8 cellular contexts compared by ENCODE assay signal in the genomic region with DNA sequence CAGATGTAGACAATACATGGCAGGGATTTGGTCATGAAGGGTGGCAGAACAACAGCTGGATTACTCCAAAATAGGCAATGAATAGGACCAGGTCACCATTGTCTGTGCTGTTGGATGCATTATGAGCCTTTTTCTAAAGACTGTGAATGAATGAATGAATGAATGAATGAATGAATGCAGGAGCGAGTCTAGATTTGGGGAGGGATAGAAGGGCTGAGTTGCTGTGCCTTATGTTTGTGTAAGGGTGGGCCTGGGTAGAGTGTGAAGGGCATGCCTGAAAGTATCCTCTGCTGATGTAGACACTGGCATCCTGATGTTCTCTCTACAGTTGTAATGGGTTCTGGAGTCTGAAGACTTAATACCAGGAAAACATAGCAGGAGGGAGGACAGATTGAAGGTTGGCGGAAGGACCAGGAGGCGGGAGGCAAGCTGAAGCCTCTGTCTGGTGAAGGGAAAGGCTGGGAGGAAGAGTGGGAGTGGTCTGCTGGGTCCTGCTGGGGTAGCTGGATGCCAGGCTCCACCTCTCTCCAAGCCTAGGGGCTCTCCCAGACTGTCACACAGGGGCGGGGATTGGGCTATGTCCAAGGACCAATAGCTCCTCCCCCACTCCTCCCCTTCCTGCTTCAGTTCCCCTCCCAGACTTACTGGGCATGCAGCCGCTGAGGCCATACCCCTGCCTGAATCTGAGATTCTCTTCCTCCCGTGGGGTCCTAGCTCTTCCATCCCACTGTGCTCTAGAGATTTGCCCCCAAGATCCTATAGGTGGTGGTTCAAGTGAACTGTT. TPM values are rescaled to one million over a fixed set of nuclear protein-coding genes. Genes with fewer than 3 reads are reported as not detected.
DNase-seq lines count a peak whose midpoint lies in the region; FAIRE-seq and TF ChIP-seq lines count a peak whose summit lies in the region.

No MANE protein-coding gene starts in this region.

- intact Hi-C loops in activated CD4-positive, alpha-beta T cell treated with anti-CD3 and anti-CD28 coated beads, Interleukin-2, amount 10 ng/mL, durations not matched to agents 24 days and 14 days (cut with micrococcal nuclease): no loop called here

- peaks cover 16% of the 10 kb centered on the region for H3K27me3 Mint-ChIP-seq in activated CD4-positive, alpha-beta T cell treated with anti-CD3 and anti-CD28 coated beads, Interleukin-2, amount 10 ng/mL, durations not matched to agents 24 days and 14 days

- POLR2A ChIA-PET in HEK293 (lab: Yijun Ruan, JAX): interaction anchor here (0.8 to 1.7 kb wide), 6 partner anchors 13 to 234 kb away, joined by 3 to 40 read pairs (median 8); a partner anchor contains a TSS

- H3K4me1 ChIP-seq in HEK293 (ENCODE audit: control insufficient read depth, insufficient read depth, low read length): no peaks in the 10 kb centered on the region
- H3K4me1 ChIP-seq in right atrium auricular region: peaks cover 0 to 22% of the 10 kb centered on the region in 2 donors
- H3K4me1 ChIP-seq in rectal smooth muscle tissue (ENCODE audit: control insufficient read depth, insufficient read depth, low read length): peaks cover 9% of the 10 kb centered on the region

- H3K27me3 ChIP-seq in right atrium auricular region (no peaks in the 10 kb centered on the region), rectal smooth muscle tissue (ENCODE audit: control insufficient read depth, insufficient read depth, low read length) (no peaks in the 10 kb centered on the region)

- H3K36me3 Mint-ChIP-seq in activated CD4-positive, alpha-beta T cell treated with anti-CD3 and anti-CD28 coated beads, Interleukin-2, amount 10 ng/mL, durations not matched to agents 24 days and 14 days (ENCODE audit: low read depth): no peaks in the 10 kb centered on the region

- H3K9me3 ChIP-seq in HEK293 (ENCODE audit: control insufficient read depth, insufficient read depth, low read depth, low read length) (no peaks in the 10 kb centered on the region), right atrium auricular region (no peaks in the 10 kb centered on the region)

- H3K27ac ChIP-seq in HEK293 (ENCODE audit: extremely low read depth, low read depth, low read length) (no peak overlapping the region), angular gyrus (ENCODE audit: low read depth, low read length) (peak overlapping the region; percentile 59), right atrium auricular region (peak overlapping the region; percentile 40 to 60), rectal smooth muscle tissue (ENCODE audit: low read depth, low read length) (peak overlapping the region; percentile 45)

- DNase-seq in GM18507 (ENCODE audit: extremely low spot score, insufficient read length, low read depth) (peak; percentile 62), NCI-H1436 treated with DMSO at 0.1 percent for 48 hours (lab: John Stamatoyannopoulos, UW) (peak; percentile 79), right atrium auricular region (ENCODE audit: low spot score) (peak; percentile 91)
- no peak for DNase-seq in stimulated activated CD4-positive, alpha-beta T cell treated with anti-CD3 and anti-CD28 coated beads, Interleukin-4, amount 100 ng/mL, for 1 hour
- no peak for DNase-seq in activated CD4-positive, alpha-beta T cell treated with anti-CD3 and anti-CD28 coated beads, Interleukin-2, amount 10 ng/mL, durations not matched to agents 24 days and 14 days

- no peak overlapping the region for H3K4me3 Mint-ChIP-seq in activated CD4-positive, alpha-beta T cell treated with anti-CD3 and anti-CD28 coated beads, Interleukin-2, amount 10 ng/mL, durations not matched to agents 24 days and 14 days

- H3K4me1 Mint-ChIP-seq in activated CD4-positive, alpha-beta T cell treated with anti-CD3 and anti-CD28 coated beads, Interleukin-2, amount 10 ng/mL, durations not matched to agents 24 days and 14 days: peaks cover 13% of the 10 kb centered on the region

- TF ChIP-seq CTCF in HEK293 (tag by site-specific recombination; IDR thresholded peaks at IDR 0.05) (no peak), right atrium auricular region (IDR thresholded peaks at IDR 0.05) (no peak)

- H3K9ac ChIP-seq in rectal smooth muscle tissue (ENCODE audit: low read length): no peak overlapping the region

- H3K36me3 ChIP-seq in HEK293 (ENCODE audit: control insufficient read depth in 2 of 2, insufficient read depth in 1 of 2, low read length in 2 of 2) (peaks cover 0 to 19% of the 10 kb centered on the region in 2 experiments; a peak in 1 of 3 replicates), right atrium auricular region (peaks cover 12% of the 10 kb centered on the region), rectal smooth muscle tissue (ENCODE audit: control insufficient read depth, insufficient read depth, low read length) (peaks cover 5% of the 10 kb centered on the region)

- CTCF ChIA-PET in HEK293 (lab: Yijun Ruan, JAX): interaction anchor here (0.6 to 2.4 kb wide), 8 partner anchors 19 to 90 kb away, joined by 3 to 12 read pairs (median 4); no protein-coding TSS in a partner anchor

- peak; percentile 81 for FAIRE-seq in GM18507 (lab: Jason Lieb, UNC)

- no peaks in the 10 kb centered on the region for H3K9me3 Mint-ChIP-seq in activated CD4-positive, alpha-beta T cell treated with anti-CD3 and anti-CD28 coated beads, Interleukin-2, amount 10 ng/mL, durations not matched to agents 24 days and 14 days

- H3K27ac Mint-ChIP-seq in activated CD4-positive, alpha-beta T cell treated with anti-CD3 and anti-CD28 coated beads, Interleukin-2, amount 10 ng/mL, durations not matched to agents 24 days and 14 days: no peak overlapping the region

- H3K4me3 ChIP-seq in HEK293 (ENCODE audit: low read depth, low read length) (no peak overlapping the region), right atrium auricular region (no peak overlapping the region), rectal smooth muscle tissue (ENCODE audit: low read length) (peak overlapping the region; percentile 23)

TF ChIP-seq in HEK293, 187 proteins besides CTCF, POLR2A, EP300 and RAD21 (continues in another document):
- TF ChIP-seq ZNF23 (tag by site-specific recombination; IDR thresholded peaks at IDR 0.05; ENCODE audit: borderline replicate concordance) (no peak), ZBTB48 (tag by site-specific recombination; IDR thresholded peaks at IDR 0.05) (no peak), ZNF561 (tag by site-specific recombination; IDR thresholded peaks at IDR 0.05; ENCODE audit: borderline replicate concordance) (no peak), OVOL3 (tag by site-specific recombination; IDR thresholded peaks at IDR 0.05) (no peak), ZNF777 (tag by site-specific recombination; IDR thresholded peaks at IDR 0.05; ENCODE audit: borderline replicate concordance) (no peak), ZNF394 (tag by site-specific recombination; IDR thresholded peaks at IDR 0.05; ENCODE audit: borderline replicate concordance) (no peak; the same call in 1 of the 2 replicates), SP3 (tag by site-specific recombination; IDR thresholded peaks at IDR 0.05) (peak; percentile 81), ZNF549 (tag by site-specific recombination; IDR thresholded peaks at IDR 0.05) (no peak), HOXC10 (CRISPR knock-in tag; IDR thresholded peaks at IDR 0.05) (no peak), ZBTB7A (tag by site-specific recombination; IDR thresholded peaks at IDR 0.05; ENCODE audit: low read depth) (no peak), BCL11A (tag by site-specific recombination; IDR thresholded peaks at IDR 0.05; ENCODE audit: low read depth) (no peak), ZNF223 (tag by site-specific recombination; IDR thresholded peaks at IDR 0.05) (no peak), ZNF341 (tag by site-specific recombination; IDR thresholded peaks at IDR 0.05; ENCODE audit: low read depth) (no peak), GLIS1 (tag by site-specific recombination; IDR thresholded peaks at IDR 0.05) (peak; percentile 59), ZNF16 (tag by site-specific recombination; IDR thresholded peaks at IDR 0.05; ENCODE audit: low read depth) (no peak), SP2 (tag by site-specific recombination; IDR thresholded peaks at IDR 0.05) (peak; percentile 79), FEZF1 (tag by site-specific recombination; IDR thresholded peaks at IDR 0.05) (no peak), ZNF664 (tag by site-specific recombination; IDR thresholded peaks at IDR 0.05) (no peak), ZNF596 (tag by site-specific recombination; IDR thresholded peaks at IDR 0.05) (no peak)
- TF ChIP-seq, protein P1, sequence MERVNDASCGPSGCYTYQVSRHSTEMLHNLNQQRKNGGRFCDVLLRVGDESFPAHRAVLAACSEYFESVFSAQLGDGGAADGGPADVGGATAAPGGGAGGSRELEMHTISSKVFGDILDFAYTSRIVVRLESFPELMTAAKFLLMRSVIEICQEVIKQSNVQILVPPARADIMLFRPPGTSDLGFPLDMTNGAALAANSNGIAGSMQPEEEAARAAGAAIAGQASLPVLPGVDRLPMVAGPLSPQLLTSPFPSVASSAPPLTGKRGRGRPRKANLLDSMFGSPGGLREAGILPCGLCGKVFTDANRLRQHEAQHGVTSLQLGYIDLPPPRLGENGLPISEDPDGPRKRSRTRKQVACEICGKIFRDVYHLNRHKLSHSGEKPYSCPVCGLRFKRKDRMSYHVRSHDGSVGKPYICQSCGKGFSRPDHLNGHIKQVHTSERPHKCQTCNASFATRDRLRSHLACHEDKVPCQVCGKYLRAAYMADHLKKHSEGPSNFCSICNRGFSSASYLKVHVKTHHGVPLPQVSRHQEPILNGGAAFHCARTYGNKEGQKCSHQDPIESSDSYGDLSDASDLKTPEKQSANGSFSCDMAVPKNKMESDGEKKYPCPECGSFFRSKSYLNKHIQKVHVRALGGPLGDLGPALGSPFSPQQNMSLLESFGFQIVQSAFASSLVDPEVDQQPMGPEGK (tag by site-specific recombination; IDR thresholded peaks at IDR 0.05): peak; percentile 39; the same call in 1 of the 2 replicates

RNA-seq across cellular contexts. Expression of a gene that starts 4.8 kb away (rescaled TPM):
- total RNA-seq in right atrium auricular region: 10 to 100 TPM in 1 of 2 donors, 1 to 10 TPM in 1; 7.1 to 19.5 TPM
- total RNA-seq in activated CD4-positive, alpha-beta T cell treated with anti-CD3 and anti-CD28 coated beads, Interleukin-2, amount 10 ng/mL, durations not matched to agents 24 days and 14 days: 3.4 and 4.1 TPM in 2 replicates

RNA-seq across cellular contexts. Expression of a gene that starts 12.2 kb away (rescaled TPM):
- total RNA-seq in right atrium auricular region: 10 to 100 TPM; 19.2 to 34.1 TPM
- 50.8 and 51.2 TPM in 2 replicates for total RNA-seq in activated CD4-positive, alpha-beta T cell treated with anti-CD3 and anti-CD28 coated beads, Interleukin-2, amount 10 ng/mL, durations not matched to agents 24 days and 14 days

RNA-seq across cellular contexts. Expression of a gene that starts 12.4 kb away (rescaled TPM):
- total RNA-seq in right atrium auricular region: 10 to 100 TPM; 19.8 to 22.6 TPM
- 41.3 and 47.4 TPM in 2 replicates for total RNA-seq in activated CD4-positive, alpha-beta T cell treated with anti-CD3 and anti-CD28 coated beads, Interleukin-2, amount 10 ng/mL, durations not matched to agents 24 days and 14 days

RNA-seq across cellular contexts. Expression of a gene that starts 28.1 kb away (rescaled TPM):
- total RNA-seq in right atrium auricular region: under 1 TPM in 1 of 2 donors, not detected in 1; 0.20 TPM
- total RNA-seq in activated CD4-positive, alpha-beta T cell treated with anti-CD3 and anti-CD28 coated beads, Interleukin-2, amount 10 ng/mL, durations not matched to agents 24 days and 14 days: not detected in 2 replicates

RNA-seq across cellular contexts. Expression of a gene that starts 28.2 kb away (rescaled TPM):
- total RNA-seq in right atrium auricular region: 1 to 10 TPM; 4.4 to 4.8 TPM
- 21.5 and 22.8 TPM in 2 replicates for total RNA-seq in activated CD4-positive, alpha-beta T cell treated with anti-CD3 and anti-CD28 coated beads, Interleukin-2, amount 10 ng/mL, durations not matched to agents 24 days and 14 days

Comparison
In these comparisons a context has a peak if more than half of its experiments do, and no peak if none do; other contexts are left out.
1. DNase-seq: peak in GM18507 (single experiment), NCI-H1436 treated with DMSO at 0.1 percent for 48 hours (single experiment) and right atrium auricular region (single experiment); none in stimulated activated CD4-positive, alpha-beta T cell treated with anti-CD3 and anti-CD28 coated beads, Interleukin-4, amount 100 ng/mL, for 1 hour (single experiment) and activated CD4-positive, alpha-beta T cell treated with anti-CD3 and anti-CD28 coated beads, Interleukin-2, amount 10 ng/mL, durations not matched to agents 24 days and 14 days (single experiment).